17 cellular contexts compared by ENCODE assay signal in the genomic region with DNA sequence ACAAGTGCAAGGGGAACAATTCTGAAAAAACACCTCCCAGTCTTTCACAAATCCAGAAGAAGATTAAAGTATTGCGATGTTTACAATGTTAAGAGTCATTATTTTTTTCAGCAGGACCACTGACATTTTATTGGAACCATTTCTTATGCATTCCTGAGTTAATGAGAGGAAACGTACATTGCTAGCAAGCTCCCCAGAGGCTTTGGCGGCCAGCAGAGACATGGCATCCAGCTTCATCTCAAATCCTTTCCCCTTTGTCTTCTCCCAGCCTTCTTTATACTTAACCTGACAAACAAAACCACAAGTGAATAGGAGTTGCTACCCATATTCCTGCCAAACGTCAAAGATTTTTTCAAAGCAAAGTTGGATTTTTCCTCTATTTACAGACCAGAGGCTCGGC. TPM values are rescaled to one million over a fixed set of nuclear protein-coding genes. Genes with fewer than 3 reads are reported as not detected.
DNase-seq lines count a peak whose midpoint lies in the region; ATAC-seq, FAIRE-seq and TF ChIP-seq lines count a peak whose summit lies in the region.
"Had no signal": no experiment of that assay in that cellular context is flagged by ENCODE, and none has a peak within 500 bp of the region (broad histone marks: within the 10 kb centered on the region; RNA-seq: fewer than 3 reads in every experiment).

No MANE protein-coding gene starts in this region.

- H3K4me2 ChIP-seq in HepG2 (ENCODE audit: low read depth, low read length) = no peak overlapping the region
- H3K4me2 ChIP-seq in neuronal stem cell (ENCODE audit: insufficient read depth, low read length, poor library complexity, severe bottlenecking) = no peak overlapping the region

- H3K4ac ChIP-seq in neuronal stem cell (ENCODE audit: low read length) = no peak overlapping the region

- no peaks in the 10 kb centered on the region for H3K79me2 ChIP-seq in HepG2 (ENCODE audit: insufficient read depth, low read length)

- H3K4me1 Mint-ChIP-seq in brain = peaks cover 27% of the 10 kb centered on the region
- no peaks in the 10 kb centered on the region for H3K4me1 Mint-ChIP-seq in activated CD4-positive, alpha-beta memory T cell treated with anti-CD3 and anti-CD28 coated beads, Interleukin-2, amount 10 ng/mL, durations not matched to agents 7 days and 5 days
- H3K4me1 Mint-ChIP-seq in activated T-helper 2 cell treated with anti-CD3 and anti-CD28 coated beads, Interferon-gamma antibody, Interleukin-2, Interleukin-4, amounts not matched to agents 10 μg/mL and 5 μg/mL and 100 μg/mL, durations not matched to agents 14 hours and 24 hours and 36 hours (ENCODE audit: low read depth) = no peaks in the 10 kb centered on the region
- H3K4me1 Mint-ChIP-seq: CD4-positive, CD25-positive, alpha-beta regulatory T cell had no signal

- in situ Hi-C loops in HepG2 (cut with HindIII; ENCODE audit: extremely low pct_ligation_motif_present, low pct_unique_long_range_greater_than_20kb) = no loop called here

- no peak overlapping the region for H3K14ac ChIP-seq in neuronal stem cell (ENCODE audit: low read length)

- H2AK5ac ChIP-seq in neuronal stem cell (ENCODE audit: low read depth, low read length) = no peak overlapping the region

- H3K4me3 Mint-ChIP-seq in brain = peak overlapping the region in 2 of 5 experiments; percentile 8 to 12
- H3K4me3 Mint-ChIP-seq in activated CD4-positive, alpha-beta memory T cell treated with anti-CD3 and anti-CD28 coated beads, Interleukin-2, amount 10 ng/mL, durations not matched to agents 7 days and 5 days = no peak overlapping the region
- no peak overlapping the region for H3K4me3 Mint-ChIP-seq in activated T-helper 2 cell treated with anti-CD3 and anti-CD28 coated beads, Interferon-gamma antibody, Interleukin-2, Interleukin-4, amounts not matched to agents 10 μg/mL and 5 μg/mL and 100 μg/mL, durations not matched to agents 14 hours and 24 hours and 36 hours (ENCODE audit: low read depth)
- H3K4me3 Mint-ChIP-seq: CD4-positive, CD25-positive, alpha-beta regulatory T cell had no signal

- H3K4me3 ChIP-seq in right lobe of liver = no peak overlapping the region
- H3K4me3 ChIP-seq in HepG2 (replicated peaks in 1 of 3; ENCODE audit: insufficient read depth in 1 of 3, low read depth in 2 of 3, low read length in 3 of 3) = no peak overlapping the region
- no peak overlapping the region for H3K4me3 ChIP-seq in neuronal stem cell (ENCODE audit: low read length in 2 of 2)

- no peak for TF ChIP-seq POLR2A in right lobe of liver (IDR thresholded peaks at IDR 0.05)
- TF ChIP-seq POLR2A in HepG2 (IDR thresholded peaks at IDR 0.05; ENCODE audit: insufficient read depth in 1 of 2, low read depth in 2 of 2, low read length in 2 of 2) = no peak

- H2AFZ ChIP-seq in HepG2 (ENCODE audit: low read length) (no peak overlapping the region), neuronal stem cell (ENCODE audit: low read length) (peak overlapping the region; percentile 66)

- POLR2A ChIA-PET in HepG2 (lab: Yijun Ruan, JAX) = no interaction called here
- POLR2A ChIA-PET in activated CD4-positive, alpha-beta memory T cell treated with anti-CD3 and anti-CD28 coated beads, Interleukin-2, amount 10 ng/mL, durations not matched to agents 7 days and 5 days (lab: Charles Lee) = no interaction called here

- H3K4me1 ChIP-seq in right lobe of liver (peaks cover 0 to 27% (median 11%) of the 10 kb centered on the region in 4 donors), HepG2 (ENCODE audit: insufficient read depth, low read length) (no peaks in the 10 kb centered on the region), neuronal stem cell (ENCODE audit: control insufficient read depth in 2 of 2, insufficient read depth in 1 of 2, low read depth in 1 of 2, low read length in 2 of 2) (peaks cover 4 to 12% of the 10 kb centered on the region in 2 donors)

- H3K9ac ChIP-seq in HepG2 (ENCODE audit: insufficient read depth, low read depth, low read length) (no peak overlapping the region), neuronal stem cell (ENCODE audit: low read depth, low read length, poor library complexity) (no peak overlapping the region)

- H3K27me3 Mint-ChIP-seq in brain = peaks cover 7% of the 10 kb centered on the region
- peaks cover 5% of the 10 kb centered on the region for H3K27me3 Mint-ChIP-seq in activated CD4-positive, alpha-beta memory T cell treated with anti-CD3 and anti-CD28 coated beads, Interleukin-2, amount 10 ng/mL, durations not matched to agents 7 days and 5 days
- no peaks in the 10 kb centered on the region for H3K27me3 Mint-ChIP-seq in activated T-helper 2 cell treated with anti-CD3 and anti-CD28 coated beads, Interferon-gamma antibody, Interleukin-2, Interleukin-4, amounts not matched to agents 10 μg/mL and 5 μg/mL and 100 μg/mL, durations not matched to agents 14 hours and 24 hours and 36 hours (ENCODE audit: low read depth)

- H4K91ac ChIP-seq in neuronal stem cell (ENCODE audit: low read depth, low read length, poor library complexity) = no peak overlapping the region

- no peaks in the 10 kb centered on the region for H3K36me3 Mint-ChIP-seq in brain
- H3K36me3 Mint-ChIP-seq in activated CD4-positive, alpha-beta memory T cell treated with anti-CD3 and anti-CD28 coated beads, Interleukin-2, amount 10 ng/mL, durations not matched to agents 7 days and 5 days (ENCODE audit: low read depth) = no peaks in the 10 kb centered on the region
- no peaks in the 10 kb centered on the region for H3K36me3 Mint-ChIP-seq in activated T-helper 2 cell treated with anti-CD3 and anti-CD28 coated beads, Interferon-gamma antibody, Interleukin-2, Interleukin-4, amounts not matched to agents 10 μg/mL and 5 μg/mL and 100 μg/mL, durations not matched to agents 14 hours and 24 hours and 36 hours (ENCODE audit: low read depth)
- H3K36me3 Mint-ChIP-seq: CD4-positive, CD25-positive, alpha-beta regulatory T cell had no signal

- no peak overlapping the region for H2BK12ac ChIP-seq in neuronal stem cell (ENCODE audit: low read length)

- H2BK5ac ChIP-seq in neuronal stem cell (ENCODE audit: low read length) = no peak overlapping the region

- no peak overlapping the region for H2BK15ac ChIP-seq in neuronal stem cell (ENCODE audit: low read length)

- no TSS peak for BruUV-seq in HepG2 (replicated peaks; lab: Mats Ljungman, UMichigan)

- H3K9me3 ChIP-seq in right lobe of liver (no peaks in the 10 kb centered on the region), HepG2 (ENCODE audit: low read length) (no peaks in the 10 kb centered on the region), neuronal stem cell (replicated peaks in 1 of 2; ENCODE audit: control insufficient read depth in 2 of 2, insufficient read depth in 1 of 2, low read depth in 1 of 2, low read length in 2 of 2) (peaks cover 0 to 2% of the 10 kb centered on the region in 2 donors)

- 39% methylated on average over 5 of the region's 5 CpGs for WGBS in right lobe of liver (ENCODE audit: insufficient coverage, low coverage, low lambda C conversion rate, missing lambda C conversion rate)
- WGBS in HepG2 (ENCODE audit: low lambda C conversion rate) = 19% methylated on average over 5 of the region's 5 CpGs
- WGBS in neuronal stem cell (ENCODE audit: extremely low coverage in 2 of 2, insufficient read length in 2 of 2, insufficient replicate concordance in 1 of 2), 2 donors = no CpG with 5 or more reads among the region's 5 CpGs

- H4K8ac ChIP-seq in neuronal stem cell (ENCODE audit: low read depth, low read length) = no peak overlapping the region

- TF ChIP-seq CTCF in right lobe of liver (IDR thresholded peaks at IDR 0.05) = no peak
- TF ChIP-seq CTCF in HepG2 (CRISPR knock-in tag; IDR thresholded peaks at IDR 0.05) = no peak
- TF ChIP-seq CTCF in brain (conservative IDR thresholded peaks at IDR 0.05) = no peak

- CTCF ChIA-PET in HepG2 (lab: Yijun Ruan, JAX; ENCODE audit: low intra/inter-chr PET ratio, low total read pairs) = no interaction called here
- CTCF ChIA-PET in activated CD4-positive, alpha-beta memory T cell treated with anti-CD3 and anti-CD28 coated beads, Interleukin-2, amount 10 ng/mL, durations not matched to agents 7 days and 5 days (lab: Charles Lee) = no interaction called here

- FAIRE-seq in HepG2 (lab: Jason Lieb, UNC) = no peak
- FAIRE-seq: GM12892 had no signal

- ATAC-seq in right lobe of liver (peak in 1 of 4 donors; percentile 11), HepG2 (no peak)

- H3K27ac ChIP-seq in right lobe of liver (peak overlapping the region in 2 of 3 donors; percentile 34 to 56), HepG2 (ENCODE audit: extremely low read length, insufficient read depth, low read length) (no peak overlapping the region), neuronal stem cell (replicated peaks; ENCODE audit: low read length) (no peak overlapping the region)

- H3K36me3 ChIP-seq in right lobe of liver = no peaks in the 10 kb centered on the region
- H3K36me3 ChIP-seq in HepG2 (replicated peaks in 1 of 2; ENCODE audit: control insufficient read depth in 1 of 2, insufficient read depth in 2 of 2, low read length in 2 of 2) = no peaks in the 10 kb centered on the region
- H3K36me3 ChIP-seq in neuronal stem cell (replicated peaks in 1 of 2; ENCODE audit: control insufficient read depth in 2 of 2, insufficient read depth in 2 of 2, low read length in 2 of 2) = no peaks in the 10 kb centered on the region

- H3K27ac Mint-ChIP-seq in brain = peak overlapping the region in 4 of 5 experiments; percentile 27 to 81 (median 66)
- H3K27ac Mint-ChIP-seq in activated CD4-positive, alpha-beta memory T cell treated with anti-CD3 and anti-CD28 coated beads, Interleukin-2, amount 10 ng/mL, durations not matched to agents 7 days and 5 days = no peak overlapping the region
- H3K27ac Mint-ChIP-seq in activated T-helper 2 cell treated with anti-CD3 and anti-CD28 coated beads, Interferon-gamma antibody, Interleukin-2, Interleukin-4, amounts not matched to agents 10 μg/mL and 5 μg/mL and 100 μg/mL, durations not matched to agents 14 hours and 24 hours and 36 hours = no peak overlapping the region
- H3K27ac Mint-ChIP-seq: CD4-positive, CD25-positive, alpha-beta regulatory T cell had no signal

- no peak for TF ChIP-seq RAD21 in HepG2 (CRISPR knock-in tag; IDR thresholded peaks at IDR 0.05)

- DNase-seq in right lobe of liver (no peak), HepG2 (ENCODE audit: low spot score) (no peak), neuronal stem cell (ENCODE audit: low spot score) (no peak), activated gamma-delta T cell treated with Interleukin-2 at 50 U/mL for 16 hours (no peak)
- no peak for DNase-seq in stimulated activated naive CD4-positive, alpha-beta T cell (lab: John Stamatoyannopoulos, UW)
- DNase-seq in activated CD4-positive, alpha-beta memory T cell treated with anti-CD3 and anti-CD28 coated beads, Interleukin-2, amount 10 ng/mL, durations not matched to agents 7 days and 5 days = no peak
- DNase-seq in activated T-helper 2 cell treated with anti-CD3 and anti-CD28 coated beads, Interferon-gamma antibody, Interleukin-2, Interleukin-4, amounts not matched to agents 10 μg/mL and 5 μg/mL and 100 μg/mL, durations not matched to agents 14 hours and 24 hours and 36 hours (ENCODE audit: low spot score) = no peak
- DNase-seq: ACHN; CD4-positive, CD25-positive, alpha-beta regulatory T cell; GDM1; MV-4-11; NCI-H1436; NCI-H2081; NCI-H446 had no signal

- no peak overlapping the region for H3K23ac ChIP-seq in neuronal stem cell (ENCODE audit: low read depth, low read length, poor library complexity)

- no peaks in the 10 kb centered on the region for H4K20me1 ChIP-seq in HepG2 (ENCODE audit: insufficient read depth, low read length)

- no peak overlapping the region for H2BK120ac ChIP-seq in neuronal stem cell (ENCODE audit: low read depth, low read length)

- H3K79me1 ChIP-seq in neuronal stem cell (ENCODE audit: low read depth, low read length) = no peaks in the 10 kb centered on the region

- no peaks in the 10 kb centered on the region for H3K27me3 ChIP-seq in right lobe of liver
- peaks cover 0 to 6% of the 10 kb centered on the region in 2 experiments; a peak in 2 of 5 replicates for H3K27me3 ChIP-seq in HepG2 (ENCODE audit: control insufficient read depth in 1 of 2, insufficient read depth in 2 of 2, low read length in 2 of 2)
- peaks cover 0 to 10% (median 0%) of the 10 kb centered on the region in 3 experiments for H3K27me3 ChIP-seq in neuronal stem cell (ENCODE audit: control insufficient read depth in 3 of 3, insufficient read depth in 3 of 3, low read depth in 1 of 3, low read length in 3 of 3)

- no peak overlapping the region for H3K18ac ChIP-seq in neuronal stem cell (ENCODE audit: low read length)

- intact Hi-C loops in right lobe of liver (cut with DNase I) (no loop called here), HepG2 (cut with micrococcal nuclease; ENCODE audit: unreplicated experiment) (no loop called here)
- intact Hi-C loops in activated T-helper 2 cell treated with anti-CD3 and anti-CD28 coated beads, Interferon-gamma antibody, Interleukin-2, Interleukin-4, amounts not matched to agents 10 μg/mL and 5 μg/mL and 100 μg/mL, durations not matched to agents 14 hours and 24 hours and 36 hours (cut with micrococcal nuclease) = no loop called here

- TF ChIP-seq EP300 in HepG2 (IDR thresholded peaks at IDR 0.05; ENCODE audit: low read depth in 2 of 2, low read length in 2 of 2) (no peak), HepG2 (CRISPR knock-in tag; IDR thresholded peaks at IDR 0.05; ENCODE audit: borderline replicate concordance) (no peak)

- H3K9me3 Mint-ChIP-seq in brain = peaks cover 0 to 11% (median 0%) of the 10 kb centered on the region in 5 experiments
- no peaks in the 10 kb centered on the region for H3K9me3 Mint-ChIP-seq in activated CD4-positive, alpha-beta memory T cell treated with anti-CD3 and anti-CD28 coated beads, Interleukin-2, amount 10 ng/mL, durations not matched to agents 7 days and 5 days
- H3K9me3 Mint-ChIP-seq in activated T-helper 2 cell treated with anti-CD3 and anti-CD28 coated beads, Interferon-gamma antibody, Interleukin-2, Interleukin-4, amounts not matched to agents 10 μg/mL and 5 μg/mL and 100 μg/mL, durations not matched to agents 14 hours and 24 hours and 36 hours = no peaks in the 10 kb centered on the region

RNA-seq across cellular contexts. Expression of a gene that starts 32.2 kb away (rescaled TPM):
- total RNA-seq in right lobe of liver (1 to 10 TPM in 1 of 6 experiments, under 1 TPM in 4, not detected in 1; 0.07 to 1.9 (median 0.22) TPM), HepG2 (2016; rRNA removed; fragmentation: Illumina TruSeq; extraction: Trizol) (not detected in 2 replicates)
- not detected in 2 replicates for total RNA-seq in HepG2 (2016; cell fraction: cytosol; rRNA removed; fragmentation: Illumina TruSeq; extraction: Trizol; ENCODE audit: low read depth)
- not detected in 2 replicates for total RNA-seq in HepG2 (2016; cell fraction: insoluble cytoplasmic fraction; rRNA removed; fragmentation: Illumina TruSeq; extraction: Trizol)
- not detected in 2 replicates for total RNA-seq in HepG2 (2016; cell fraction: membrane; rRNA removed; fragmentation: Illumina TruSeq; extraction: Trizol)
- not detected in 2 replicates for total RNA-seq in HepG2 (2016; cell fraction: nucleus; rRNA removed; fragmentation: Illumina TruSeq; extraction: Trizol)
- polyA plus RNA-seq in HepG2 (2011; rRNA removed) (not detected in 2 replicates), brain (ENCODE audit: insufficient read depth, low read depth, low replicate concordance) (0.12 TPM)
- not detected in 2 replicates for polyA plus RNA-seq in HepG2 (2011; cell fraction: cytosol; rRNA removed)
- not detected in 2 replicates for polyA plus RNA-seq in HepG2 (2011; cell fraction: nucleus; rRNA removed)
- not detected in 2 replicates for polyA plus RNA-seq in HepG2 (2012)
- not detected in 2 replicates for polyA plus RNA-seq in HepG2 (2016; cell fraction: cytosol; fragmentation: Illumina TruSeq; extraction: Trizol; ENCODE audit: low read depth)
- polyA plus RNA-seq in HepG2 (2016; cell fraction: insoluble cytoplasmic fraction; fragmentation: Illumina TruSeq; extraction: Trizol; ENCODE audit: low read depth) = not detected in 2 replicates
- polyA plus RNA-seq in HepG2 (2016; cell fraction: membrane; fragmentation: Illumina TruSeq; extraction: Trizol; ENCODE audit: low read depth) = not detected in 2 replicates
- polyA plus RNA-seq in HepG2 (2016; cell fraction: nucleus; fragmentation: Illumina TruSeq; extraction: Trizol; ENCODE audit: insufficient read depth, low read depth) = not detected in 2 replicates
- not detected in 2 replicates for polyA minus RNA-seq in HepG2 (2011; rRNA and poly(A)+ RNA removed; ENCODE audit: low replicate concordance)
- polyA minus RNA-seq in HepG2 (2011; cell fraction: cytosol; rRNA and poly(A)+ RNA removed) = not detected in 2 replicates
- polyA minus RNA-seq in HepG2 (2011; cell fraction: nucleus; rRNA and poly(A)+ RNA removed) = not detected in 2 replicates
- 0.01 TPM for polyA plus RNA-seq in neuronal stem cell (2013, experiment 1 of 2)
- 0.01 TPM for polyA plus RNA-seq in neuronal stem cell (2013, experiment 2 of 2)
- not detected for total RNA-seq in activated CD4-positive, alpha-beta memory T cell treated with anti-CD3 and anti-CD28 coated beads, Interleukin-2, amount 10 ng/mL, durations not matched to agents 7 days and 5 days
- not detected in 2 replicates for total RNA-seq in activated T-helper 2 cell treated with anti-CD3 and anti-CD28 coated beads, Interferon-gamma antibody, Interleukin-2, Interleukin-4, amounts not matched to agents 10 μg/mL and 5 μg/mL and 100 μg/mL, durations not matched to agents 14 hours and 24 hours and 36 hours
- total RNA-seq: CD4-positive, CD25-positive, alpha-beta regulatory T cell; HT1080 had no signal
- polyA plus RNA-seq: CD4-positive, CD25-positive, alpha-beta regulatory T cell had no signal

RNA-seq across cellular contexts. Expression of a gene that starts 48.0 kb away (rescaled TPM):
- 10 to 100 TPM in 5 of 6 experiments, 1 to 10 TPM in 1; 9.5 to 24.7 (median 12.4) TPM for total RNA-seq in right lobe of liver
- 39.3 and 64.6 TPM in 2 replicates for total RNA-seq in HepG2 (2016; rRNA removed; fragmentation: Illumina TruSeq; extraction: Trizol)
- total RNA-seq in HepG2 (2016; cell fraction: cytosol; rRNA removed; fragmentation: Illumina TruSeq; extraction: Trizol; ENCODE audit: low read depth) = 4.5 and 5.7 TPM in 2 replicates
- total RNA-seq in HepG2 (2016; cell fraction: insoluble cytoplasmic fraction; rRNA removed; fragmentation: Illumina TruSeq; extraction: Trizol) = 42.2 and 60.7 TPM in 2 replicates
- 17.0 and 19.0 TPM in 2 replicates for total RNA-seq in HepG2 (2016; cell fraction: membrane; rRNA removed; fragmentation: Illumina TruSeq; extraction: Trizol)
- total RNA-seq in HepG2 (2016; cell fraction: nucleus; rRNA removed; fragmentation: Illumina TruSeq; extraction: Trizol) = 17.3 and 20.2 TPM in 2 replicates
- polyA plus RNA-seq in HepG2 (2011; rRNA removed) = 11.9 and 12.2 TPM in 2 replicates
- polyA plus RNA-seq in HepG2 (2011; cell fraction: cytosol; rRNA removed) = 7.9 and 10.9 TPM in 2 replicates
- 5.8 and 6.8 TPM in 2 replicates for polyA plus RNA-seq in HepG2 (2011; cell fraction: nucleus; rRNA removed)
- 12.5 and 15.5 TPM in 2 replicates for polyA plus RNA-seq in HepG2 (2012)
- polyA plus RNA-seq in HepG2 (2016; cell fraction: cytosol; fragmentation: Illumina TruSeq; extraction: Trizol; ENCODE audit: low read depth) = 2.1 and 2.3 TPM in 2 replicates
- 53.0 and 56.5 TPM in 2 replicates for polyA plus RNA-seq in HepG2 (2016; cell fraction: insoluble cytoplasmic fraction; fragmentation: Illumina TruSeq; extraction: Trizol; ENCODE audit: low read depth)
- 9.0 and 9.3 TPM in 2 replicates for polyA plus RNA-seq in HepG2 (2016; cell fraction: membrane; fragmentation: Illumina TruSeq; extraction: Trizol; ENCODE audit: low read depth)
- polyA plus RNA-seq in HepG2 (2016; cell fraction: nucleus; fragmentation: Illumina TruSeq; extraction: Trizol; ENCODE audit: insufficient read depth, low read depth) = 25.8 and 29.0 TPM in 2 replicates
- 5.1 and 13.5 TPM in 2 replicates for polyA minus RNA-seq in HepG2 (2011; rRNA and poly(A)+ RNA removed; ENCODE audit: low replicate concordance)
- 9.8 and 11.6 TPM in 2 replicates for polyA minus RNA-seq in HepG2 (2011; cell fraction: cytosol; rRNA and poly(A)+ RNA removed)
- 10.3 and 10.8 TPM in 2 replicates for polyA minus RNA-seq in HepG2 (2011; cell fraction: nucleus; rRNA and poly(A)+ RNA removed)
- polyA plus RNA-seq in brain (ENCODE audit: insufficient read depth, low read depth, low replicate concordance) = 4.9 TPM
- polyA plus RNA-seq in neuronal stem cell (2013, experiment 1 of 2) = 9.8 TPM
- polyA plus RNA-seq in neuronal stem cell (2013, experiment 2 of 2) = 10.4 TPM
- total RNA-seq in activated CD4-positive, alpha-beta memory T cell treated with anti-CD3 and anti-CD28 coated beads, Interleukin-2, amount 10 ng/mL, durations not matched to agents 7 days and 5 days = 10 to 100 TPM; 39.0 to 39.3 TPM
- total RNA-seq in activated T-helper 2 cell treated with anti-CD3 and anti-CD28 coated beads, Interferon-gamma antibody, Interleukin-2, Interleukin-4, amounts not matched to agents 10 μg/mL and 5 μg/mL and 100 μg/mL, durations not matched to agents 14 hours and 24 hours and 36 hours = 16.0 and 16.6 TPM in 2 replicates

Comparison
In these comparisons a context has a peak if more than half of its experiments do, and no peak if none do; other contexts are left out.
1. H3K27ac ChIP-seq: peak in right lobe of liver (2 of 3); none in HepG2 (single experiment) and neuronal stem cell (single experiment).
2. H3K27ac Mint-ChIP-seq: peak in brain (4 of 5); none in activated CD4-positive, alpha-beta memory T cell treated with anti-CD3 and anti-CD28 coated beads, Interleukin-2, amount 10 ng/mL, durations not matched to agents 7 days and 5 days (single experiment) and activated T-helper 2 cell treated with anti-CD3 and anti-CD28 coated beads, Interferon-gamma antibody, Interleukin-2, Interleukin-4, amounts not matched to agents 10 μg/mL and 5 μg/mL and 100 μg/mL, durations not matched to agents 14 hours and 24 hours and 36 hours (single experiment).